ENCODE assay signal across 1 cellular context in the genomic region with DNA sequence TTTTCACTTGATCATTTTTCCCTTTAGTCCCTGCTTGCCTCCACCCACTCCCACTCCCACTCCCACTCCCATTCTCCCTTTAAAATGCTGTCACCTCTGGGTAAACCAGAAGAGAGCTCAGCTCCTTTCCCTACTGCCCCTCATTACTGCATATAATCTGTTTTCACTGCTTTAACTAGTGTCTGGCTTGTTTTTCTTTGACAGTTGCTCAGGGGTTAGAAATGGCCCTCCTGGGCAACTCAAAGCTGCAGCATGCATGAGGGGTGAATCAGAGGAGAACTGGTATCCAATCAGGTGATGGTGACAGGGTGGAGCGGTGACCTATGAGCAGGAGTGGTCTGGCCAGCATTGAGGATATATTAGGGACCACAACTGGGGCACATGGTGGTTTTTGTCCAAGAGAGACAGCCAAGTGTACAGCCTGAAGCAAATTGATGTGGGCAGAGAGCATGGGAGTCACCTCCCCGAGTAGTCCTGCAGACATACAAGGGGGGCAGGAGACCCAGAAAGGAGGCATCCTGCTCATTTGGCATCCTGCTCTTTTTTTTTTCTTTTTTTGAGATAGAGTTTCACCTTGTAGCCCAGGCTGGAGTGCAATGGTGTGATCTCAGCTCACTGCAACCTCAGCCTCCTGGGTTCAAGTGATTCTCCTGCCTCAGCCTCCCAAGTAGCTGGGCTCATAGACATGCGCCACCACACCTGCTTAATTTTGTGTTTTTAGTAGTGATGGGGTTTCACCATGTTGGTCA.
TF ChIP-seq lines count a peak whose summit lies in the region.

No MANE protein-coding gene starts in this region.

TF ChIP-seq in SK-N-SH, 30 proteins besides CTCF, POLR2A, EP300 and RAD21 (continued from another document):
- TF ChIP-seq, protein P1, sequence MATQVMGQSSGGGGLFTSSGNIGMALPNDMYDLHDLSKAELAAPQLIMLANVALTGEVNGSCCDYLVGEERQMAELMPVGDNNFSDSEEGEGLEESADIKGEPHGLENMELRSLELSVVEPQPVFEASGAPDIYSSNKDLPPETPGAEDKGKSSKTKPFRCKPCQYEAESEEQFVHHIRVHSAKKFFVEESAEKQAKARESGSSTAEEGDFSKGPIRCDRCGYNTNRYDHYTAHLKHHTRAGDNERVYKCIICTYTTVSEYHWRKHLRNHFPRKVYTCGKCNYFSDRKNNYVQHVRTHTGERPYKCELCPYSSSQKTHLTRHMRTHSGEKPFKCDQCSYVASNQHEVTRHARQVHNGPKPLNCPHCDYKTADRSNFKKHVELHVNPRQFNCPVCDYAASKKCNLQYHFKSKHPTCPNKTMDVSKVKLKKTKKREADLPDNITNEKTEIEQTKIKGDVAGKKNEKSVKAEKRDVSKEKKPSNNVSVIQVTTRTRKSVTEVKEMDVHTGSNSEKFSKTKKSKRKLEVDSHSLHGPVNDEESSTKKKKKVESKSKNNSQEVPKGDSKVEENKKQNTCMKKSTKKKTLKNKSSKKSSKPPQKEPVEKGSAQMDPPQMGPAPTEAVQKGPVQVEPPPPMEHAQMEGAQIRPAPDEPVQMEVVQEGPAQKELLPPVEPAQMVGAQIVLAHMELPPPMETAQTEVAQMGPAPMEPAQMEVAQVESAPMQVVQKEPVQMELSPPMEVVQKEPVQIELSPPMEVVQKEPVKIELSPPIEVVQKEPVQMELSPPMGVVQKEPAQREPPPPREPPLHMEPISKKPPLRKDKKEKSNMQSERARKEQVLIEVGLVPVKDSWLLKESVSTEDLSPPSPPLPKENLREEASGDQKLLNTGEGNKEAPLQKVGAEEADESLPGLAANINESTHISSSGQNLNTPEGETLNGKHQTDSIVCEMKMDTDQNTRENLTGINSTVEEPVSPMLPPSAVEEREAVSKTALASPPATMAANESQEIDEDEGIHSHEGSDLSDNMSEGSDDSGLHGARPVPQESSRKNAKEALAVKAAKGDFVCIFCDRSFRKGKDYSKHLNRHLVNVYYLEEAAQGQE (IDR thresholded peaks at IDR 0.05; ENCODE audit: low read depth, low read length) = no peak
- no peak for TF ChIP-seq FOXM1 (IDR thresholded peaks at IDR 0.05; ENCODE audit: low read depth)
- no peak for TF ChIP-seq SMC3 (IDR thresholded peaks at IDR 0.05; ENCODE audit: low read depth, low read length)
